In genomic region chr14:74290415-74290814, GRCh38 we compare ENCODE assay signal across 10 cellular contexts. TPM values are rescaled to one million over a fixed set of nuclear protein-coding genes. Genes with fewer than 3 reads are reported as not detected.
A peak's percentile ranks its signal among the peaks of the same experiment; 100 is the strongest.
DNase-seq lines count a peak whose midpoint lies in the region; TF ChIP-seq lines count a peak whose summit lies in the region.
"Had no signal": no experiment of that assay in that cellular context is flagged by ENCODE, and none has a peak within 500 bp of the region (broad histone marks: within the 10 kb centered on the region; RNA-seq: fewer than 3 reads in every experiment).

No MANE protein-coding gene starts in this region.

- no peaks in the 10 kb centered on the region for H3K9me3 ChIP-seq in neural progenitor cell (ENCODE audit: low read depth)
- no peaks in the 10 kb centered on the region for H3K9me3 ChIP-seq in CD8-positive, alpha-beta memory T cell (ENCODE audit: low read length)
- H3K9me3 ChIP-seq: BLaER1 treated with 17β-estradiol and CSF1 and Interleukin-3, amounts not matched to agents 10 nM and 100 nM had no signal

- no peaks in the 10 kb centered on the region for H3K27me3 Mint-ChIP-seq in neural progenitor cell (ENCODE audit: insufficient read depth, low read depth)
- no peaks in the 10 kb centered on the region for H3K27me3 Mint-ChIP-seq in CD8-positive, alpha-beta memory T cell

- peak; percentile 44 for TF ChIP-seq CTCF in astrocyte of the spinal cord (IDR thresholded peaks at IDR 0.05; ENCODE audit: low read depth, low read length)
- TF ChIP-seq CTCF in neural progenitor cell (IDR thresholded peaks at IDR 0.05): peak; percentile 60

- CTCF ChIA-PET in CD8-positive, alpha-beta memory T cell (lab: Charles Lee): no interaction called here

- H3K27ac ChIP-seq in neural progenitor cell: no peak overlapping the region
- H3K27ac ChIP-seq in CD8-positive, alpha-beta memory T cell (ENCODE audit: low read depth, low read length): no peak overlapping the region
- H3K27ac ChIP-seq: BLaER1 treated with 17β-estradiol and CSF1 and Interleukin-3, amounts not matched to agents 10 nM and 100 nM had no signal

- H3K4me3 Mint-ChIP-seq in neural progenitor cell: no peak overlapping the region
- no peak overlapping the region for H3K4me3 Mint-ChIP-seq in CD8-positive, alpha-beta memory T cell

- DNase-seq in NCI-H1105 treated with DMSO at 0.1 percent for 48 hours (lab: John Stamatoyannopoulos, UW): peak; percentile 5
- DNase-seq in NCI-H1105 (lab: John Stamatoyannopoulos, UW): no peak
- peak; percentile 56 for DNase-seq in HT1080 (ENCODE audit: low read depth)
- peak; percentile 10 for DNase-seq in astrocyte of the spinal cord (ENCODE audit: low read depth, low spot score)
- DNase-seq in neural progenitor cell (ENCODE audit: low spot score): peak; percentile 55
- DNase-seq in CD8-positive, alpha-beta memory T cell: no peak
- DNase-seq in kidney glomerular epithelial cell (lab: John Stamatoyannopoulos, UW): no peak
- no peak for DNase-seq in NK-92 (lab: John Stamatoyannopoulos, UW; ENCODE audit: unreplicated experiment)

- POLR2A ChIA-PET in CD8-positive, alpha-beta memory T cell (lab: Charles Lee): no interaction called here

- in situ Hi-C loops in astrocyte of the spinal cord (cut with HindIII; ENCODE audit: low sequenced_read_pairs): no loop called here

- no peak overlapping the region for H3K27ac Mint-ChIP-seq in neural progenitor cell
- H3K27ac Mint-ChIP-seq in CD8-positive, alpha-beta memory T cell: no peak overlapping the region

- H3K4me3 ChIP-seq in astrocyte of the spinal cord (ENCODE audit: low read depth, low read length) (no peak overlapping the region), neural progenitor cell (no peak overlapping the region)
- H3K4me3 ChIP-seq in CD8-positive, alpha-beta memory T cell (ENCODE audit: low read length): no peak overlapping the region
- H3K4me3 ChIP-seq: BLaER1 treated with 17β-estradiol and CSF1 and Interleukin-3, amounts not matched to agents 10 nM and 100 nM had no signal

- H3F3A ChIP-seq in neural progenitor cell (ENCODE audit: low read depth): peaks cover 9% of the 10 kb centered on the region

- H4K20me1 ChIP-seq in neural progenitor cell (ENCODE audit: low read depth): peaks cover 49% of the 10 kb centered on the region

- H3K9me3 Mint-ChIP-seq in neural progenitor cell: no peaks in the 10 kb centered on the region
- no peaks in the 10 kb centered on the region for H3K9me3 Mint-ChIP-seq in CD8-positive, alpha-beta memory T cell

- no peaks in the 10 kb centered on the region for H3K4me1 Mint-ChIP-seq in neural progenitor cell
- peaks cover 0 to 5% (median 2%) of the 10 kb centered on the region in 3 donors for H3K4me1 Mint-ChIP-seq in CD8-positive, alpha-beta memory T cell

- no peaks in the 10 kb centered on the region for H3K4me1 ChIP-seq in neural progenitor cell
- no peaks in the 10 kb centered on the region for H3K4me1 ChIP-seq in CD8-positive, alpha-beta memory T cell (ENCODE audit: insufficient read depth, low read length)

- H3K9ac ChIP-seq in neural progenitor cell: no peak overlapping the region
- H3K9ac ChIP-seq: BLaER1 treated with 17β-estradiol and CSF1 and Interleukin-3, amounts not matched to agents 10 nM and 100 nM had no signal

- peaks cover 20% of the 10 kb centered on the region for H3K36me3 Mint-ChIP-seq in neural progenitor cell
- peaks cover 3 to 92% (median 27%) of the 10 kb centered on the region in 3 donors for H3K36me3 Mint-ChIP-seq in CD8-positive, alpha-beta memory T cell

- H2AFZ ChIP-seq in neural progenitor cell (replicated peaks): no peak overlapping the region

- H3K79me2 ChIP-seq in neural progenitor cell (ENCODE audit: low read depth): peaks cover 15% of the 10 kb centered on the region

- H3K4me2 ChIP-seq in neural progenitor cell: no peak overlapping the region

- no peaks in the 10 kb centered on the region for H3K36me3 ChIP-seq in neural progenitor cell
- H3K36me3 ChIP-seq in CD8-positive, alpha-beta memory T cell (ENCODE audit: insufficient read depth, low read length): peaks cover 35% of the 10 kb centered on the region

- no peaks in the 10 kb centered on the region for H3K27me3 ChIP-seq in neural progenitor cell
- H3K27me3 ChIP-seq in CD8-positive, alpha-beta memory T cell (ENCODE audit: insufficient read depth, low read length, poor library complexity, severe bottlenecking): no peaks in the 10 kb centered on the region
- H3K27me3 ChIP-seq: BLaER1 treated with 17β-estradiol and CSF1 and Interleukin-3, amounts not matched to agents 10 nM and 100 nM had no signal

RNA-seq across cellular contexts. Expression of gene ABCD4, which starts 12.3 kb away (rescaled TPM):
- total RNA-seq in HT1080 (2014; rRNA removed; shearing (Covaris generic)): 22.9 and 25.3 TPM in 2 replicates
- polyA plus RNA-seq in HT1080 (2015; cell fraction: cytosol; rRNA removed): 20.3 and 22.5 TPM in 2 replicates
- 104 TPM in 2 replicates for polyA plus RNA-seq in HT1080 (2015; cell fraction: nucleus; rRNA removed)
- total RNA-seq in neural progenitor cell (ENCODE audit: low replicate concordance): 66.6 and 110 TPM in 2 replicates
- total RNA-seq in CD8-positive, alpha-beta memory T cell: 10 to 100 TPM; 38.2 to 40.5 TPM
- 25.0 TPM for polyA plus RNA-seq in CD8-positive, alpha-beta memory T cell

RNA-seq across cellular contexts. Expression of gene VSX2, which starts 51.2 kb away (rescaled TPM):
- not detected in 2 replicates for total RNA-seq in HT1080 (2014; rRNA removed; shearing (Covaris generic))
- not detected in 2 replicates for polyA plus RNA-seq in HT1080 (2015; cell fraction: cytosol; rRNA removed)
- polyA plus RNA-seq in HT1080 (2015; cell fraction: nucleus; rRNA removed): not detected in 2 replicates
- total RNA-seq in neural progenitor cell (ENCODE audit: low replicate concordance): 0.51 and 1.3 TPM in 2 replicates
- not detected for total RNA-seq in CD8-positive, alpha-beta memory T cell
- polyA plus RNA-seq in CD8-positive, alpha-beta memory T cell: not detected
- total RNA-seq: activated CD8-positive, alpha-beta memory T cell treated with anti-CD3 and anti-CD28 coated beads for 36 hours had no signal

RNA-seq across cellular contexts. Expression of gene VRTN, which starts 57.9 kb away (rescaled TPM):
- total RNA-seq in HT1080 (2014; rRNA removed; shearing (Covaris generic)): not detected in 2 replicates
- polyA plus RNA-seq in HT1080 (2015; cell fraction: cytosol; rRNA removed): not detected in 2 replicates
- polyA plus RNA-seq in HT1080 (2015; cell fraction: nucleus; rRNA removed): not detected in 2 replicates
- 7.9 and 18.6 TPM in 2 replicates for total RNA-seq in neural progenitor cell (ENCODE audit: low replicate concordance)
- total RNA-seq in CD8-positive, alpha-beta memory T cell: not detected
- not detected for polyA plus RNA-seq in CD8-positive, alpha-beta memory T cell
- total RNA-seq: activated CD8-positive, alpha-beta memory T cell treated with anti-CD3 and anti-CD28 coated beads for 36 hours had no signal

Comparison
In these comparisons a context has a peak if more than half of its experiments do, and no peak if none do; other contexts are left out.
1. DNase-seq: peak in NCI-H1105 treated with DMSO at 0.1 percent for 48 hours (single experiment), HT1080 (single experiment), astrocyte of the spinal cord (single experiment) and neural progenitor cell (single experiment); none in NCI-H1105 (single experiment), CD8-positive, alpha-beta memory T cell (0 of 5), kidney glomerular epithelial cell (single experiment) and NK-92 (single experiment).